Comparison of ENCODE assay signal across 2 cellular contexts in genomic region chr5:72463499-72464052, GRCh38.
TF ChIP-seq lines count a peak whose summit lies in the region.

No MANE protein-coding gene starts in this region.

TF ChIP-seq in GM23338, 12 proteins besides CTCF, POLR2A, EP300 and RAD21:
- no peak for TF ChIP-seq EZH2 (IDR thresholded peaks at IDR 0.05; ENCODE audit: low read depth, unreplicated experiment)
- no peak for TF ChIP-seq NANOG (IDR thresholded peaks at IDR 0.05; ENCODE audit: borderline replicate concordance)
- TF ChIP-seq POLR2AphosphoS5 (IDR thresholded peaks at IDR 0.05; ENCODE audit: low read depth), result no peak
- TF ChIP-seq, protein P1, sequence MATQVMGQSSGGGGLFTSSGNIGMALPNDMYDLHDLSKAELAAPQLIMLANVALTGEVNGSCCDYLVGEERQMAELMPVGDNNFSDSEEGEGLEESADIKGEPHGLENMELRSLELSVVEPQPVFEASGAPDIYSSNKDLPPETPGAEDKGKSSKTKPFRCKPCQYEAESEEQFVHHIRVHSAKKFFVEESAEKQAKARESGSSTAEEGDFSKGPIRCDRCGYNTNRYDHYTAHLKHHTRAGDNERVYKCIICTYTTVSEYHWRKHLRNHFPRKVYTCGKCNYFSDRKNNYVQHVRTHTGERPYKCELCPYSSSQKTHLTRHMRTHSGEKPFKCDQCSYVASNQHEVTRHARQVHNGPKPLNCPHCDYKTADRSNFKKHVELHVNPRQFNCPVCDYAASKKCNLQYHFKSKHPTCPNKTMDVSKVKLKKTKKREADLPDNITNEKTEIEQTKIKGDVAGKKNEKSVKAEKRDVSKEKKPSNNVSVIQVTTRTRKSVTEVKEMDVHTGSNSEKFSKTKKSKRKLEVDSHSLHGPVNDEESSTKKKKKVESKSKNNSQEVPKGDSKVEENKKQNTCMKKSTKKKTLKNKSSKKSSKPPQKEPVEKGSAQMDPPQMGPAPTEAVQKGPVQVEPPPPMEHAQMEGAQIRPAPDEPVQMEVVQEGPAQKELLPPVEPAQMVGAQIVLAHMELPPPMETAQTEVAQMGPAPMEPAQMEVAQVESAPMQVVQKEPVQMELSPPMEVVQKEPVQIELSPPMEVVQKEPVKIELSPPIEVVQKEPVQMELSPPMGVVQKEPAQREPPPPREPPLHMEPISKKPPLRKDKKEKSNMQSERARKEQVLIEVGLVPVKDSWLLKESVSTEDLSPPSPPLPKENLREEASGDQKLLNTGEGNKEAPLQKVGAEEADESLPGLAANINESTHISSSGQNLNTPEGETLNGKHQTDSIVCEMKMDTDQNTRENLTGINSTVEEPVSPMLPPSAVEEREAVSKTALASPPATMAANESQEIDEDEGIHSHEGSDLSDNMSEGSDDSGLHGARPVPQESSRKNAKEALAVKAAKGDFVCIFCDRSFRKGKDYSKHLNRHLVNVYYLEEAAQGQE (IDR thresholded peaks at IDR 0.05; ENCODE audit: unreplicated experiment), result no peak
- no peak for TF ChIP-seq STAT1 (IDR thresholded peaks at IDR 0.05; ENCODE audit: unreplicated experiment)
- TF ChIP-seq JUNB (IDR thresholded peaks at IDR 0.05; ENCODE audit: unreplicated experiment), result no peak
- TF ChIP-seq CREB1 (CRISPR knock-in tag; IDR thresholded peaks at IDR 0.05; ENCODE audit: low read depth), result no peak
- no peak for TF ChIP-seq ZNF462 (CRISPR knock-in tag; IDR thresholded peaks at IDR 0.05)
- TF ChIP-seq ZNF114 (CRISPR knock-in tag; IDR thresholded peaks at IDR 0.05), result no peak
- TF ChIP-seq, protein P2, sequence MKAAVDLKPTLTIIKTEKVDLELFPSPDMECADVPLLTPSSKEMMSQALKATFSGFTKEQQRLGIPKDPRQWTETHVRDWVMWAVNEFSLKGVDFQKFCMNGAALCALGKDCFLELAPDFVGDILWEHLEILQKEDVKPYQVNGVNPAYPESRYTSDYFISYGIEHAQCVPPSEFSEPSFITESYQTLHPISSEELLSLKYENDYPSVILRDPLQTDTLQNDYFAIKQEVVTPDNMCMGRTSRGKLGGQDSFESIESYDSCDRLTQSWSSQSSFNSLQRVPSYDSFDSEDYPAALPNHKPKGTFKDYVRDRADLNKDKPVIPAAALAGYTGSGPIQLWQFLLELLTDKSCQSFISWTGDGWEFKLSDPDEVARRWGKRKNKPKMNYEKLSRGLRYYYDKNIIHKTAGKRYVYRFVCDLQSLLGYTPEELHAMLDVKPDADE (IDR thresholded peaks at IDR 0.05), result no peak
- TF ChIP-seq EZH2phosphoT487 (IDR thresholded peaks at IDR 0.05; ENCODE audit: unreplicated experiment), result no peak
- TF ChIP-seq ZNF331 (CRISPR knock-in tag; IDR thresholded peaks at IDR 0.05; ENCODE audit: low read depth), result no peak

TF ChIP-seq in H1, 55 proteins besides CTCF, POLR2A, EP300 and RAD21:
- TF ChIP-seq ATF3 (IDR thresholded peaks at IDR 0.05; ENCODE audit: insufficient read depth, low read depth, low read length), result no peak
- no peak for TF ChIP-seq CHD1 (IDR thresholded peaks at IDR 0.05; ENCODE audit: low read depth, low read length)
- TF ChIP-seq RNF2 (IDR thresholded peaks at IDR 0.05; ENCODE audit: borderline replicate concordance, low read depth, low read length, missing control alignments, poor library complexity, severe bottlenecking), result no peak
- no peak for TF ChIP-seq TCF12 (IDR thresholded peaks at IDR 0.05; ENCODE audit: low read depth, low read length)
- no peak for TF ChIP-seq SIN3A (conservative IDR thresholded peaks at IDR 0.05 in 1 of 2, IDR thresholded peaks at IDR 0.05 in 1 of 2; ENCODE audit: low read depth in 1 of 2, low read length in 2 of 2)
- TF ChIP-seq CBX5 (IDR thresholded peaks at IDR 0.05; ENCODE audit: low read depth, low read length), result no peak
- TF ChIP-seq ZNF274 (IDR thresholded peaks at IDR 0.05; ENCODE audit: borderline replicate concordance, extremely low read depth, low read length), result no peak
- TF ChIP-seq ASH2L (IDR thresholded peaks at IDR 0.05; ENCODE audit: low read length), result no peak
- TF ChIP-seq KDM5A (IDR thresholded peaks at IDR 0.05; ENCODE audit: low read length), result no peak
- TF ChIP-seq RXRA (IDR thresholded peaks at IDR 0.05; ENCODE audit: insufficient read depth, low read depth, low read length), result no peak
- no peak for TF ChIP-seq CTBP2 (IDR thresholded peaks at IDR 0.05; ENCODE audit: borderline replicate concordance, insufficient read depth, insufficient read length, low read length)
- TF ChIP-seq FOSL1 (IDR thresholded peaks at IDR 0.05; ENCODE audit: insufficient read depth, low read depth, low read length), result no peak
- no peak for TF ChIP-seq TAF1 (IDR thresholded peaks at IDR 0.05; ENCODE audit: low read depth, low read length)
- TF ChIP-seq MAFK (IDR thresholded peaks at IDR 0.05; ENCODE audit: low read depth, low read length), result no peak
- TF ChIP-seq E2F6 (IDR thresholded peaks at IDR 0.05), result no peak
- no peak for TF ChIP-seq RFX5 (IDR thresholded peaks at IDR 0.05; ENCODE audit: borderline replicate concordance, low read depth, low read length)
- no peak for TF ChIP-seq NANOG (IDR thresholded peaks at IDR 0.05; ENCODE audit: insufficient read depth, low read depth, low read length, poor library complexity, severe bottlenecking)
- no peak for TF ChIP-seq JUND (IDR thresholded peaks at IDR 0.05; ENCODE audit: low read length)
- no peak for TF ChIP-seq SRF (IDR thresholded peaks at IDR 0.05; ENCODE audit: low read depth, low read length)
